ENCODE assay signal across 1 cellular context in genomic region chr10:78746178-78746763, GRCh38.
TF ChIP-seq lines count a peak whose summit lies in the region.

No MANE protein-coding gene starts in this region.

TF ChIP-seq in WTC11, 78 proteins besides CTCF, POLR2A, EP300 and RAD21 (continued from another document):
- TF ChIP-seq FOXP1 (CRISPR knock-in tag; IDR thresholded peaks at IDR 0.05; ENCODE audit: borderline replicate concordance) (no peak), IRF1 (CRISPR knock-in tag; IDR thresholded peaks at IDR 0.05) (no peak), ZNF512 (CRISPR knock-in tag; IDR thresholded peaks at IDR 0.05; ENCODE audit: borderline replicate concordance) (no peak), ZNF396 (CRISPR knock-in tag; IDR thresholded peaks at IDR 0.05; ENCODE audit: borderline replicate concordance) (no peak), CREB1 (CRISPR knock-in tag; IDR thresholded peaks at IDR 0.05) (no peak), NR3C1 (CRISPR knock-in tag; conservative IDR thresholded peaks at IDR 0.05; ENCODE audit: low read depth) (no peak)
